Comparison of ENCODE assay signal across 14 cellular contexts in the genomic region with DNA sequence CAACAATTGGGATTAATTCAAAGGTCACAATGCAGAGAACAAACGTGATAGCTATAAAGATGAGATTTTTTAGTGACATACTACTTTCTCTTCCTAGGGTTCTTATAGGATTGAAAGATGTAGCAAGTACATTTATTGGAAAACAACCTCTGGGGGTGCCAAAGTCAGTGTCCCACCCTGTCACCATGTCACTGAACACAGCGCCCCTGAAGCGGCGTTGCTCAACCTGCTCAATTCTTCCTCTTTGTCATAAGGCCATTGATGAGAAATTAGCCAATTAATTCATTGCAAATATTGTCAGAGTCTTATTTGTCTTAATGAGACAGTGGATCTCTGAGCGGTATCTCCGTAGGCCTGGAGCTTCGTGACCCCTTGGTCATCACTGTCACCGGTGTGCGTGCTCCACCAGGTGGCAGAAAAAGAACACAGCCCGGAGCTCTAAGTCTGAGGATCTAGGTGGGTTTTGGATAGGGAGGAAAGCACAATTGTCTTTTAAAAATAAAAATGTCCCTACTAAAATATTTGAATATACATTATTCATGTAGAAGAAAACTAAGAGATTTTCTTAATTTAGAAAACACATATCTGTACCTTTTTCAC.
DNase-seq lines count a peak whose midpoint lies in the region; ATAC-seq, FAIRE-seq and TF ChIP-seq lines count a peak whose summit lies in the region.
"Had no signal": no experiment of that assay in that cellular context is flagged by ENCODE, and none has a peak within 500 bp of the region (broad histone marks: within the 10 kb centered on the region; RNA-seq: fewer than 3 reads in every experiment).

No MANE protein-coding gene starts in this region.

- H3K79me2 ChIP-seq in SU-DHL-6 (ENCODE audit: insufficient read depth, low read length), result no peaks in the 10 kb centered on the region

- no peak overlapping the region for H3K27ac ChIP-seq in SU-DHL-6 (ENCODE audit: low read depth, low read length)

- TF ChIP-seq CTCF in D721Med (IDR thresholded peaks at IDR 0.05; ENCODE audit: insufficient read depth, missing control alignments) (peak; percentile 44), SU-DHL-6 (IDR thresholded peaks at IDR 0.05; ENCODE audit: insufficient read depth, low read length, poor library complexity, severe bottlenecking) (peak; percentile 26), mucosa of descending colon (IDR thresholded peaks at IDR 0.05) (no peak)

- H3K4me3 ChIP-seq in SU-DHL-6 (ENCODE audit: insufficient read depth, low read length, poor library complexity, severe bottlenecking), result no peak overlapping the region
- no peak overlapping the region for H3K4me3 ChIP-seq in mucosa of descending colon

- no peak overlapping the region for H3K9ac ChIP-seq in SU-DHL-6 (ENCODE audit: low read length)

- no peaks in the 10 kb centered on the region for H4K20me1 ChIP-seq in SU-DHL-6 (ENCODE audit: low read depth, low read length)

- intact Hi-C loops in mucosa of descending colon (cut with DNase I, micrococcal nuclease), result no loop called here
- intact Hi-C loops in posterior vena cava (cut with DNase I), result no loop called here

- H3K36me3 ChIP-seq in SU-DHL-6 (ENCODE audit: low read length), result no peaks in the 10 kb centered on the region
- no peaks in the 10 kb centered on the region for H3K36me3 ChIP-seq in mucosa of descending colon (ENCODE audit: low read depth)

- no peak overlapping the region for H2AFZ ChIP-seq in SU-DHL-6 (ENCODE audit: low read depth, low read length, severe bottlenecking)

- no peaks in the 10 kb centered on the region for H3K4me1 ChIP-seq in mucosa of descending colon (ENCODE audit: low read depth)

- H3K9me2 ChIP-seq in SU-DHL-6 (replicated peaks; ENCODE audit: insufficient read depth, low read length), result no peaks in the 10 kb centered on the region

- no peak overlapping the region for H3K4me2 ChIP-seq in SU-DHL-6 (ENCODE audit: low read depth, low read length, poor library complexity, severe bottlenecking)

- ATAC-seq in mucosa of descending colon (peak; percentile 40), GM18868 (IDR thresholded peaks at IDR 0.05; ENCODE audit: unreplicated experiment) (no peak)
- ATAC-seq: naive thymus-derived CD8-positive, alpha-beta T cell; stimulated activated effector memory CD8-positive, alpha-beta T cell treated with anti-CD3 and anti-CD28 coated beads, Interleukin-12 subunit alpha, Interleukin-12 subunit beta, amount 100 ng/mL, for 72 hours had no signal

- H3K27me3 ChIP-seq in SU-DHL-6 (ENCODE audit: low read length), result no peaks in the 10 kb centered on the region

- H3F3A ChIP-seq in SU-DHL-6 (ENCODE audit: insufficient read depth), result no peaks in the 10 kb centered on the region

- no peak for DNase-seq in D721Med (ENCODE audit: insufficient read length, low spot score)
- DNase-seq in KBM-7, result peak; percentile 12
- DNase-seq in mucosa of descending colon, result peak in 2 of 3 donors; percentile 26 to 53
- DNase-seq in GF-D8 (lab: John Stamatoyannopoulos, UW), result no peak
- DNase-seq in posterior vena cava (ENCODE audit: low spot score), result no peak
- DNase-seq in EL, result no peak
- DNase-seq: activated naive CD4-positive, alpha-beta T cell treated with anti-CD3 and anti-CD28 coated beads, Interleukin-2, amount 10 ng/mL, durations not matched to agents 7 days and 5 days; naive thymus-derived CD8-positive, alpha-beta T cell; NCI-H510A had no signal

- H3K9me3 ChIP-seq in SU-DHL-6 (ENCODE audit: insufficient read depth, low read length), result no peaks in the 10 kb centered on the region
- H3K9me3 ChIP-seq in mucosa of descending colon, result no peaks in the 10 kb centered on the region

- in situ Hi-C loops in KBM-7 (cut with MboI; ENCODE audit: low pct_unique_long_range_greater_than_20kb, low sequenced_read_pairs), result no loop called here

- FAIRE-seq in D721Med (lab: Jason Lieb, UNC), result no peak
- FAIRE-seq: H54, keratinocyte had no signal

Comparison
In these comparisons a context has a peak if more than half of its experiments do, and no peak if none do; other contexts are left out.
1. DNase-seq: peak in KBM-7 (single experiment) and mucosa of descending colon (2 of 3); none in D721Med (single experiment), GF-D8 (single experiment), posterior vena cava (single experiment) and EL (single experiment).